Comparison of ENCODE assay signal across 20 cellular contexts in genomic region chr1:226371049-226371694, GRCh38. TPM values are rescaled to one million over a fixed set of nuclear protein-coding genes. Genes with fewer than 3 reads are reported as not detected.
DNase-seq lines count a peak whose midpoint lies in the region; ATAC-seq and TF ChIP-seq lines count a peak whose summit lies in the region.
"Had no signal": no experiment of that assay in that cellular context is flagged by ENCODE, and none has a peak within 500 bp of the region (broad histone marks: within the 10 kb centered on the region; RNA-seq: fewer than 3 reads in every experiment).

No MANE protein-coding gene starts in this region.

- intact Hi-C loops in left ventricle myocardium inferior (cut with micrococcal nuclease), result no loop called here
- intact Hi-C loops in lower lobe of right lung (cut with DNase I), result no loop called here

- H4K20me1 ChIP-seq in BLaER1, result peaks cover 75% of the 10 kb centered on the region

- DNase-seq in NCI-H1436 (lab: John Stamatoyannopoulos, UW) (peak; percentile 55), left ventricle myocardium inferior (no peak), lower lobe of right lung (no peak), ecto neural progenitor cell (ENCODE audit: low spot score) (no peak), GF-D8 (lab: John Stamatoyannopoulos, UW) (no peak)
- DNase-seq: activated naive CD4-positive, alpha-beta T cell treated with anti-CD3 and anti-CD28 coated beads, Interleukin-2, amount 50 U/mL, for 16 hours; aorta; foreskin melanocyte; GOT3; hypothalamus; mammary epithelial cell; NCI-H1417; OCI-M1; pancreas; SIG-M5; sigmoid colon had no signal

- ATAC-seq in GM21576 (IDR thresholded peaks at IDR 0.05; ENCODE audit: unreplicated experiment) (peak; percentile 30), lower lobe of right lung (no peak), GM18505 (IDR thresholded peaks at IDR 0.05; ENCODE audit: unreplicated experiment) (no peak)
- ATAC-seq: pancreas had no signal

- H3K36me3 ChIP-seq in BLaER1 (peaks cover 88% of the 10 kb centered on the region), left ventricle myocardium inferior (peaks cover 88% of the 10 kb centered on the region), lower lobe of right lung (peaks cover 100% of the 10 kb centered on the region)

- H3K9me3 ChIP-seq in BLaER1 (no peaks in the 10 kb centered on the region), left ventricle myocardium inferior (replicated peaks) (no peaks in the 10 kb centered on the region), lower lobe of right lung (no peaks in the 10 kb centered on the region)
- H3K9me3 ChIP-seq: pancreas, sigmoid colon had no signal

- peak overlapping the region; percentile 91 for H3K27ac ChIP-seq in BLaER1
- H3K27ac ChIP-seq in left ventricle myocardium inferior (replicated peaks), result peak overlapping the region; percentile 74
- H3K27ac ChIP-seq in lower lobe of right lung, result no peak overlapping the region
- H3K27ac ChIP-seq: C4-2B, pancreas, sigmoid colon had no signal

- no peak for TF ChIP-seq POLR2A in GM18505 (IDR thresholded peaks at IDR 0.05; ENCODE audit: borderline replicate concordance, extremely low read depth, insufficient read depth, insufficient read length)

- H3K4me1 ChIP-seq in BLaER1 (peaks cover 79% of the 10 kb centered on the region), left ventricle myocardium inferior (peaks cover 57% of the 10 kb centered on the region), lower lobe of right lung (no peaks in the 10 kb centered on the region)
- H3K4me1 ChIP-seq: pancreas had no signal

- peak overlapping the region; percentile 58 for H3K4me3 ChIP-seq in BLaER1
- no peak overlapping the region for H3K4me3 ChIP-seq in left ventricle myocardium inferior
- no peak overlapping the region for H3K4me3 ChIP-seq in lower lobe of right lung
- H3K4me3 ChIP-seq: pancreas, sigmoid colon had no signal

- H3K4me2 ChIP-seq in BLaER1, result peak overlapping the region; percentile 98

- TF ChIP-seq CTCF in left ventricle myocardium inferior (IDR thresholded peaks at IDR 0.05; ENCODE audit: borderline replicate concordance), result no peak
- no peak for TF ChIP-seq CTCF in lower lobe of right lung (IDR thresholded peaks at IDR 0.05)

- H3K27me3 ChIP-seq in BLaER1 (no peaks in the 10 kb centered on the region), left ventricle myocardium inferior (ENCODE audit: low read depth) (no peaks in the 10 kb centered on the region), lower lobe of right lung (ENCODE audit: low read depth) (no peaks in the 10 kb centered on the region)
- H3K27me3 ChIP-seq: pancreas, sigmoid colon had no signal

- peak overlapping the region; percentile 77 for H3K9ac ChIP-seq in BLaER1

RNA-seq across cellular contexts. Expression of gene PARP1, which starts 36.7 kb away (rescaled TPM):
- total RNA-seq in left ventricle myocardium inferior (138 TPM), lower lobe of right lung (59.2 TPM)
